ENCODE assay signal across 9 cellular contexts in genomic region chr11:78715639-78716311, GRCh38.
DNase-seq lines count a peak whose midpoint lies in the region; ATAC-seq and TF ChIP-seq lines count a peak whose summit lies in the region.
"Had no signal": no experiment of that assay in that cellular context is flagged by ENCODE, and none has a peak within 500 bp of the region (broad histone marks: within the 10 kb centered on the region; RNA-seq: fewer than 3 reads in every experiment).

No MANE protein-coding gene starts in this region.

- H3K36me3 Mint-ChIP-seq in WTC11 = no peaks in the 10 kb centered on the region
- H3K36me3 Mint-ChIP-seq: activated naive CD8-positive, alpha-beta T cell had no signal

- no peak overlapping the region for H3K4me3 Mint-ChIP-seq in WTC11
- H3K4me3 Mint-ChIP-seq: activated naive CD8-positive, alpha-beta T cell had no signal

- no peaks in the 10 kb centered on the region for H3K9me3 Mint-ChIP-seq in WTC11

- CTCF ChIA-PET in WTC11 (lab: Charles Lee) = interaction anchor here (0.5 to 8.8 kb wide), 72 partner anchors 9 to 723 kb away, joined by 3 to 396 read pairs (median 5); partner anchors contain the start of gene NARS2

- intact Hi-C loops in posterior cingulate gyrus (cut with DNase I) = no loop called here

- H3K4me1 Mint-ChIP-seq in WTC11 = peaks cover 7% of the 10 kb centered on the region

- POLR2A ChIA-PET in WTC11 (lab: Charles Lee) = no interaction called here

- H3K27me3 Mint-ChIP-seq in WTC11 (ENCODE audit: low read depth) = no peaks in the 10 kb centered on the region
- H3K27me3 Mint-ChIP-seq: activated naive CD8-positive, alpha-beta T cell had no signal

- peak; percentile 73 for TF ChIP-seq CTCF in WTC11 (IDR thresholded peaks at IDR 0.05)

- no peak overlapping the region for H3K27ac Mint-ChIP-seq in WTC11
- H3K27ac Mint-ChIP-seq: activated naive CD8-positive, alpha-beta T cell had no signal

- peak; percentile 60 for ATAC-seq in HG02588 (IDR thresholded peaks at IDR 0.05; ENCODE audit: unreplicated experiment)
- ATAC-seq in WTC11 = peak; percentile 99
- no peak for ATAC-seq in HG02970 (IDR thresholded peaks at IDR 0.05; ENCODE audit: low FRiP score, unreplicated experiment)

- DNase-seq in GM03348 (ENCODE audit: low spot score) (peak; percentile 70), NCI-H2029 treated with DMSO at 0.1 percent for 48 hours (lab: John Stamatoyannopoulos, UW) (peak; percentile 73), WTC11 (ENCODE audit: low spot score) (peak; percentile 89), fibroblast of peridontal ligament (ENCODE audit: extremely low read depth) (peak; percentile 45), posterior cingulate gyrus (peak; percentile 35 to 95 (median 72)), SKM-1 treated with dmso at 0.1 percent for 144 hours (lab: John Stamatoyannopoulos, UW; ENCODE audit: unreplicated experiment) (no peak)

TF ChIP-seq in WTC11, 78 proteins besides CTCF, POLR2A, EP300 and RAD21:
- TF ChIP-seq OVOL2 (CRISPR knock-in tag; IDR thresholded peaks at IDR 0.05; ENCODE audit: borderline replicate concordance) (no peak), ESRRA (CRISPR knock-in tag; IDR thresholded peaks at IDR 0.05; ENCODE audit: borderline replicate concordance) (no peak), ATF3 (CRISPR knock-in tag; conservative IDR thresholded peaks at IDR 0.05) (peak; percentile 69; the same call in 1 of the 2 replicates)
